Comparison of ENCODE assay signal across 1 cellular context in the genomic region with DNA sequence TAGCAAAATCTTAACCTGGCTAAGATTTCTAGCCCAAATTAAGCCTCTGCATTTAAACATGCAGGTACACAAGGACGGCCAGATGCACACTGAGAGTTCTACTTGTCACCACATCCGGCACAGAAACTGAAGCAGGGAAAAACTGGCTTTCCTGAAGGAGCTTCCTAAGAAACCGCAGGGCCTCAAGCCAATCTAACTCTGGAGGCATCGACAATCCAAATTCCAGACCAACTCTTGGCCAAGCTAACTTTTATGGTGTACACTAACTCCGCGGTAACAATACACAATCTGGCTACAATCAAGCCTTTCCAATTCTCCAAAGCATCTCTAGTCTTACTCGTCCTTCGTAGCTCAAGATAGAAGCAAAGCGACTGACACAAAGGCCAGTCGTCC.
TF ChIP-seq lines count a peak whose summit lies in the region.

No MANE protein-coding gene starts in this region.

TF ChIP-seq in IMR-90, 13 proteins besides CTCF, POLR2A, EP300 and RAD21:
- TF ChIP-seq RFX5 (IDR thresholded peaks at IDR 0.05; ENCODE audit: low read depth, low read length) (no peak), CHD1 (IDR thresholded peaks at IDR 0.05; ENCODE audit: low read depth, low read length) (no peak), NFE2L2 (IDR thresholded peaks at IDR 0.05; ENCODE audit: low read depth, low read length) (no peak), RCOR1 (IDR thresholded peaks at IDR 0.05; ENCODE audit: insufficient replicate concordance, low read length) (no peak), MAFK (IDR thresholded peaks at IDR 0.05; ENCODE audit: low read depth, low read length) (no peak), MXI1 (IDR thresholded peaks at IDR 0.05; ENCODE audit: borderline replicate concordance, low read depth, low read length) (no peak), SMC3 (IDR thresholded peaks at IDR 0.05; ENCODE audit: low read depth, low read length) (no peak), MAZ (IDR thresholded peaks at IDR 0.05; ENCODE audit: borderline replicate concordance, low read depth, low read length) (no peak), CEBPB (IDR thresholded peaks at IDR 0.05; ENCODE audit: low read depth, low read length) (no peak), BHLHE40 (IDR thresholded peaks at IDR 0.05; ENCODE audit: low read depth, low read length) (no peak), ELK1 (IDR thresholded peaks at IDR 0.05; ENCODE audit: borderline replicate concordance, low read depth, low read length) (no peak), FOS (IDR thresholded peaks at IDR 0.05; ENCODE audit: low read depth, low read length) (no peak), USF2 (IDR thresholded peaks at IDR 0.05; ENCODE audit: low read depth, low read length) (no peak)
